Comparison of ENCODE assay signal across 22 cellular contexts in the genomic region with DNA sequence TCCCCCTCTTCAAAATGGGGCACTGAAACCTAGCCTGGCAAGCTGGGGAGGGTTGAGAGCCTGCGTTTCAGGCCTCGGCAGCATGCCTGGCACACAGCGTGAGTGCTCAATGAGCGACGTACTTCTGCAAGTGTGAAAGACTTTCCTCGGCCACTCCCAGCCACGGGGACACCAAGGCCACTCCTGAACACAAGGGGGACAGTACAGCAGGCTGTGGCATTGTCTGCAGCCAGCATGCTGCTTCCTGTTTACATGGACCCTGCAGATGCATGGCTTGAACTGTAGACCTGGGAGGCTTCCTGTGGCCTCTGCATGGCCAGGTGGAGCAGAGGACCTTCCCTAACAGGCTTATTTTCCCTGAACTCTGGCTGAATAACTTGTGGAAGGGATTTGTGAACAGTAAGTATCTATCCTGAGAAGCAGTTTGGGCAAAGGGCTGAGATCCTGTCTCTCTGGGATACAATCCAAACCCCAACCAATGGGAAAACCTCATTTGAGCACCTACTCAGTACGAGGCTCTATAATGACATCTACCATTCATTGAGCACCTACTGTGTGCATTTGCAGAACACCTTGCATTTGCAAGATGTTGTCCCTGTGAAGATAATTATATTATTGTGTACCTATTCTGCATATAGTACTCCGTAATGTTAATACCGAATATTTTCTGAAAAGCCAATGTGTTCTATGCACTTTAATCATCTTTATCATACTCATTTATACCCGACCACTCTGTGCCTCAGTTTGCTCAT. TPM values are rescaled to one million over a fixed set of nuclear protein-coding genes. Genes with fewer than 3 reads are reported as not detected.
DNase-seq lines count a peak whose midpoint lies in the region; ATAC-seq and TF ChIP-seq lines count a peak whose summit lies in the region.
"Had no signal": no experiment of that assay in that cellular context is flagged by ENCODE, and none has a peak within 500 bp of the region (broad histone marks: within the 10 kb centered on the region; RNA-seq: fewer than 3 reads in every experiment).

No MANE protein-coding gene starts in this region.

- POLR2A ChIA-PET in activated CD4-positive, alpha-beta memory T cell treated with anti-CD3 and anti-CD28 coated beads, Interleukin-2, amount 10 ng/mL, durations not matched to agents 7 days and 5 days (lab: Charles Lee) = no interaction called here

- CTCF ChIA-PET in activated CD4-positive, alpha-beta memory T cell treated with anti-CD3 and anti-CD28 coated beads, Interleukin-2, amount 10 ng/mL, durations not matched to agents 7 days and 5 days (lab: Charles Lee) = no interaction called here

- H2BK12ac ChIP-seq in mesenchymal stem cell (ENCODE audit: low read length in 2 of 2) = no peak overlapping the region

- H2AFZ ChIP-seq in mesenchymal stem cell (ENCODE audit: low read depth, low read length) = no peak overlapping the region

- H3K36me3 ChIP-seq in endodermal cell (ENCODE audit: control insufficient read depth, insufficient read depth, low read length) = no peaks in the 10 kb centered on the region
- H3K36me3 ChIP-seq in mesenchymal stem cell (ENCODE audit: control insufficient read depth in 1 of 2, insufficient read depth in 2 of 2, low read depth in 1 of 2, low read length in 2 of 2) = no peaks in the 10 kb centered on the region
- H3K36me3 ChIP-seq: SJSA1, uterus had no signal

- H3K27me3 Mint-ChIP-seq in endodermal cell (ENCODE audit: insufficient read depth) (no peaks in the 10 kb centered on the region), type B pancreatic cell (no peaks in the 10 kb centered on the region)
- H3K27me3 Mint-ChIP-seq in activated CD4-positive, alpha-beta memory T cell treated with anti-CD3 and anti-CD28 coated beads, Interleukin-2, amount 10 ng/mL, durations not matched to agents 7 days and 5 days = no peaks in the 10 kb centered on the region
- no peaks in the 10 kb centered on the region for H3K27me3 Mint-ChIP-seq in activated T-helper 2 cell treated with anti-CD3 and anti-CD28 coated beads, Interferon-gamma antibody, Interleukin-2, Interleukin-4, amounts not matched to agents 10 μg/mL and 5 μg/mL and 100 μg/mL, durations not matched to agents 14 hours and 24 hours and 36 hours (ENCODE audit: low read depth)
- H3K27me3 Mint-ChIP-seq: memory B cell had no signal

- H3K18ac ChIP-seq in mesenchymal stem cell (ENCODE audit: low read depth in 1 of 2, low read length in 2 of 2) = peak overlapping the region in 1 of 2 experiments; percentile 72

- no peaks in the 10 kb centered on the region for H3K9me3 ChIP-seq in endodermal cell (ENCODE audit: control insufficient read depth, low read length)
- no peaks in the 10 kb centered on the region for H3K9me3 ChIP-seq in mesenchymal stem cell (ENCODE audit: control insufficient read depth, low read length)
- H3K9me3 ChIP-seq: SJSA1, uterus had no signal

- H3K4ac ChIP-seq in mesenchymal stem cell (ENCODE audit: low read depth in 1 of 2, low read length in 2 of 2) = no peak overlapping the region

- ATAC-seq in left lobe of liver = peak; percentile 78
- ATAC-seq: activated CD8-positive, alpha-beta memory T cell treated with anti-CD3 and anti-CD28 coated beads, Interleukin-2, amount 10 ng/mL, durations not matched to agents 7 days and 5 days had no signal

- peak; percentile 56 for TF ChIP-seq CTCF in endodermal cell (conservative IDR thresholded peaks at IDR 0.05)
- peak; percentile 44 for TF ChIP-seq CTCF in type B pancreatic cell (conservative IDR thresholded peaks at IDR 0.05)

- H3K27ac Mint-ChIP-seq in endodermal cell (no peak overlapping the region), type B pancreatic cell (no peak overlapping the region)
- no peak overlapping the region for H3K27ac Mint-ChIP-seq in activated CD4-positive, alpha-beta memory T cell treated with anti-CD3 and anti-CD28 coated beads, Interleukin-2, amount 10 ng/mL, durations not matched to agents 7 days and 5 days
- no peak overlapping the region for H3K27ac Mint-ChIP-seq in activated T-helper 2 cell treated with anti-CD3 and anti-CD28 coated beads, Interferon-gamma antibody, Interleukin-2, Interleukin-4, amounts not matched to agents 10 μg/mL and 5 μg/mL and 100 μg/mL, durations not matched to agents 14 hours and 24 hours and 36 hours
- H3K27ac Mint-ChIP-seq: activated CD8-positive, alpha-beta memory T cell treated with anti-CD3 and anti-CD28 coated beads, Interleukin-2, amount 10 ng/mL, durations not matched to agents 7 days and 5 days; memory B cell had no signal

- H3K27me3 ChIP-seq in endodermal cell (ENCODE audit: control insufficient read depth, insufficient read depth, low read length, poor library complexity, severe bottlenecking) (no peaks in the 10 kb centered on the region), mesenchymal stem cell (ENCODE audit: control insufficient read depth in 1 of 2, insufficient read depth in 1 of 2, low read length in 2 of 2) (peaks cover 0 to 3% of the 10 kb centered on the region in 2 experiments)
- H3K27me3 ChIP-seq: SJSA1, uterus had no signal

- no peak overlapping the region for H3K4me2 ChIP-seq in mesenchymal stem cell (ENCODE audit: low read length, poor library complexity, severe bottlenecking)

- DNase-seq in NCI-H82 (lab: John Stamatoyannopoulos, UW) = peak; percentile 24
- DNase-seq in NCI-H82 treated with DMSO at 0.1 percent for 48 hours (lab: John Stamatoyannopoulos, UW; ENCODE audit: unreplicated experiment) = no peak
- peak; percentile 82 for DNase-seq in endodermal cell
- DNase-seq in left lobe of liver (ENCODE audit: low spot score) = no peak
- DNase-seq in type B pancreatic cell (ENCODE audit: extremely low spot score, unreplicated experiment) = no peak
- DNase-seq in mesenchymal stem cell = no peak
- DNase-seq in activated CD4-positive, alpha-beta memory T cell treated with anti-CD3 and anti-CD28 coated beads, Interleukin-2, amount 10 ng/mL, durations not matched to agents 7 days and 5 days = no peak
- no peak for DNase-seq in activated T-helper 2 cell treated with anti-CD3 and anti-CD28 coated beads, Interferon-gamma antibody, Interleukin-2, Interleukin-4, amounts not matched to agents 10 μg/mL and 5 μg/mL and 100 μg/mL, durations not matched to agents 14 hours and 24 hours and 36 hours (ENCODE audit: low spot score)
- DNase-seq: activated CD4-positive, alpha-beta T cell treated with anti-CD3 and anti-CD28 coated beads for 1 hour; activated CD8-positive, alpha-beta memory T cell treated with anti-CD3 and anti-CD28 coated beads, Interleukin-2, amount 10 ng/mL, durations not matched to agents 7 days and 5 days; activated effector memory CD4-positive, alpha-beta T cell treated with Interleukin-2 at 50 U/mL for 16 hours; C1 segment of cervical spinal cord; central memory CD4-positive, alpha-beta T cell; DMS79; effector memory CD4-positive, alpha-beta T cell; NCI-H1436 treated with DMSO at 0.1 percent for 48 hours; NCI-H2227 treated with DMSO at 0.1 percent for 48 hours; uterus had no signal

- no peak overlapping the region for H2BK120ac ChIP-seq in mesenchymal stem cell (ENCODE audit: low read depth, low read length)

- no peak overlapping the region for H3K23ac ChIP-seq in mesenchymal stem cell (ENCODE audit: low read length in 2 of 2)

- H2AK5ac ChIP-seq in mesenchymal stem cell (ENCODE audit: low read length, severe bottlenecking) = no peak overlapping the region

- no peak overlapping the region for H3K4me3 ChIP-seq in endodermal cell (ENCODE audit: low read length)
- no peak overlapping the region for H3K4me3 ChIP-seq in mesenchymal stem cell (ENCODE audit: insufficient read depth in 1 of 2, low read depth in 1 of 2, low read length in 2 of 2)
- H3K4me3 ChIP-seq: SJSA1, uterus had no signal

- intact Hi-C loops in activated T-helper 2 cell treated with anti-CD3 and anti-CD28 coated beads, Interferon-gamma antibody, Interleukin-2, Interleukin-4, amounts not matched to agents 10 μg/mL and 5 μg/mL and 100 μg/mL, durations not matched to agents 14 hours and 24 hours and 36 hours (cut with micrococcal nuclease) = no loop called here

- H3K9ac ChIP-seq in endodermal cell (ENCODE audit: extremely low read depth, low read length, poor library complexity, severe bottlenecking) (no peak overlapping the region), mesenchymal stem cell (ENCODE audit: low read length) (no peak overlapping the region)

- no peaks in the 10 kb centered on the region for H3K9me3 Mint-ChIP-seq in endodermal cell
- no peaks in the 10 kb centered on the region for H3K9me3 Mint-ChIP-seq in type B pancreatic cell
- H3K9me3 Mint-ChIP-seq in activated CD4-positive, alpha-beta memory T cell treated with anti-CD3 and anti-CD28 coated beads, Interleukin-2, amount 10 ng/mL, durations not matched to agents 7 days and 5 days = no peaks in the 10 kb centered on the region
- H3K9me3 Mint-ChIP-seq in activated T-helper 2 cell treated with anti-CD3 and anti-CD28 coated beads, Interferon-gamma antibody, Interleukin-2, Interleukin-4, amounts not matched to agents 10 μg/mL and 5 μg/mL and 100 μg/mL, durations not matched to agents 14 hours and 24 hours and 36 hours = no peaks in the 10 kb centered on the region
- H3K9me3 Mint-ChIP-seq: memory B cell had no signal

- H3K36me3 Mint-ChIP-seq in endodermal cell (ENCODE audit: low read depth) (no peaks in the 10 kb centered on the region), type B pancreatic cell (no peaks in the 10 kb centered on the region)
- no peaks in the 10 kb centered on the region for H3K36me3 Mint-ChIP-seq in activated CD4-positive, alpha-beta memory T cell treated with anti-CD3 and anti-CD28 coated beads, Interleukin-2, amount 10 ng/mL, durations not matched to agents 7 days and 5 days (ENCODE audit: low read depth)
- no peaks in the 10 kb centered on the region for H3K36me3 Mint-ChIP-seq in activated T-helper 2 cell treated with anti-CD3 and anti-CD28 coated beads, Interferon-gamma antibody, Interleukin-2, Interleukin-4, amounts not matched to agents 10 μg/mL and 5 μg/mL and 100 μg/mL, durations not matched to agents 14 hours and 24 hours and 36 hours (ENCODE audit: low read depth)
- H3K36me3 Mint-ChIP-seq: activated CD8-positive, alpha-beta memory T cell treated with anti-CD3 and anti-CD28 coated beads, Interleukin-2, amount 10 ng/mL, durations not matched to agents 7 days and 5 days; memory B cell had no signal

- H4K8ac ChIP-seq in mesenchymal stem cell (ENCODE audit: low read length) = no peak overlapping the region

- peak overlapping the region in 1 of 2 experiments; percentile 11 for H3K14ac ChIP-seq in mesenchymal stem cell (ENCODE audit: low read length in 2 of 2)

- H3K27ac ChIP-seq in endodermal cell (ENCODE audit: low read depth, low read length) (no peak overlapping the region), mesenchymal stem cell (ENCODE audit: low read length, poor library complexity, severe bottlenecking) (no peak overlapping the region)
- H3K27ac ChIP-seq: SJSA1, uterus had no signal

- H3K4me3 Mint-ChIP-seq in endodermal cell (no peak overlapping the region), type B pancreatic cell (no peak overlapping the region)
- no peak overlapping the region for H3K4me3 Mint-ChIP-seq in activated CD4-positive, alpha-beta memory T cell treated with anti-CD3 and anti-CD28 coated beads, Interleukin-2, amount 10 ng/mL, durations not matched to agents 7 days and 5 days
- no peak overlapping the region for H3K4me3 Mint-ChIP-seq in activated T-helper 2 cell treated with anti-CD3 and anti-CD28 coated beads, Interferon-gamma antibody, Interleukin-2, Interleukin-4, amounts not matched to agents 10 μg/mL and 5 μg/mL and 100 μg/mL, durations not matched to agents 14 hours and 24 hours and 36 hours (ENCODE audit: low read depth)
- H3K4me3 Mint-ChIP-seq: activated CD8-positive, alpha-beta memory T cell treated with anti-CD3 and anti-CD28 coated beads, Interleukin-2, amount 10 ng/mL, durations not matched to agents 7 days and 5 days; memory B cell had no signal

- H3K4me1 ChIP-seq in endodermal cell (ENCODE audit: control insufficient read depth, insufficient read depth, low read length) = peaks cover 6% of the 10 kb centered on the region
- peaks cover 7% of the 10 kb centered on the region for H3K4me1 ChIP-seq in mesenchymal stem cell (ENCODE audit: control insufficient read depth, insufficient read depth, low read depth, low read length)

- no peaks in the 10 kb centered on the region for H3K79me1 ChIP-seq in mesenchymal stem cell (replicated peaks; ENCODE audit: low read length, poor library complexity, severe bottlenecking)

- H3K4me1 Mint-ChIP-seq in endodermal cell (peaks cover 17% of the 10 kb centered on the region), type B pancreatic cell (ENCODE audit: unreplicated experiment) (peaks cover 15% of the 10 kb centered on the region)
- H3K4me1 Mint-ChIP-seq in activated CD4-positive, alpha-beta memory T cell treated with anti-CD3 and anti-CD28 coated beads, Interleukin-2, amount 10 ng/mL, durations not matched to agents 7 days and 5 days = no peaks in the 10 kb centered on the region
- H3K4me1 Mint-ChIP-seq in activated T-helper 2 cell treated with anti-CD3 and anti-CD28 coated beads, Interferon-gamma antibody, Interleukin-2, Interleukin-4, amounts not matched to agents 10 μg/mL and 5 μg/mL and 100 μg/mL, durations not matched to agents 14 hours and 24 hours and 36 hours (ENCODE audit: low read depth) = no peaks in the 10 kb centered on the region
- H3K4me1 Mint-ChIP-seq: activated CD8-positive, alpha-beta memory T cell treated with anti-CD3 and anti-CD28 coated beads, Interleukin-2, amount 10 ng/mL, durations not matched to agents 7 days and 5 days; memory B cell had no signal

- WGBS in endodermal cell (ENCODE audit: insufficient coverage in 1 of 2, insufficient read length in 1 of 2), 2 experiments = 76 to 85% methylated on average over 10 to 11 of the region's 11 CpGs
- 84% methylated on average over 11 of the region's 11 CpGs for WGBS in mesenchymal stem cell

- no peak overlapping the region for H4K91ac ChIP-seq in mesenchymal stem cell (ENCODE audit: low read length)

- H2BK5ac ChIP-seq in mesenchymal stem cell (ENCODE audit: low read depth, low read length, poor library complexity, severe bottlenecking) = no peak overlapping the region

- no peak overlapping the region for H2BK15ac ChIP-seq in mesenchymal stem cell (ENCODE audit: low read depth, poor library complexity, severe bottlenecking)

RNA-seq across cellular contexts. Expression of gene HSPG2, which starts 9.9 kb away (rescaled TPM):
- total RNA-seq in endodermal cell (100 to 1,000 TPM; 222 to 227 TPM), left lobe of liver (50.8 TPM), type B pancreatic cell (ENCODE audit: low replicate concordance) (124 and 130 TPM in 2 replicates)
- 74.9 TPM for polyA plus RNA-seq in endodermal cell (2013, experiment 1 of 2)
- polyA plus RNA-seq in endodermal cell (2013, experiment 2 of 2) = 76.7 TPM
- 26.3 TPM for polyA plus RNA-seq in mesenchymal stem cell (2013, experiment 1 of 2)
- polyA plus RNA-seq in mesenchymal stem cell (2013, experiment 2 of 2) = 21.0 TPM
- 1 to 10 TPM; 1.0 to 1.2 TPM for total RNA-seq in activated CD4-positive, alpha-beta memory T cell treated with anti-CD3 and anti-CD28 coated beads, Interleukin-2, amount 10 ng/mL, durations not matched to agents 7 days and 5 days
- total RNA-seq in activated T-helper 2 cell treated with anti-CD3 and anti-CD28 coated beads, Interferon-gamma antibody, Interleukin-2, Interleukin-4, amounts not matched to agents 10 μg/mL and 5 μg/mL and 100 μg/mL, durations not matched to agents 14 hours and 24 hours and 36 hours = 3.9 and 4.1 TPM in 2 replicates

RNA-seq across cellular contexts. Expression of gene CELA3B, which starts 29.8 kb away (rescaled TPM):
- total RNA-seq in endodermal cell (not detected), left lobe of liver (7.4 TPM), type B pancreatic cell (ENCODE audit: low replicate concordance) (not detected in 2 replicates)
- not detected for polyA plus RNA-seq in endodermal cell (2013, experiment 1 of 2)
- not detected for polyA plus RNA-seq in endodermal cell (2013, experiment 2 of 2)
- polyA plus RNA-seq in mesenchymal stem cell (2013, experiment 1 of 2) = not detected
- polyA plus RNA-seq in mesenchymal stem cell (2013, experiment 2 of 2) = not detected
- not detected for total RNA-seq in activated CD4-positive, alpha-beta memory T cell treated with anti-CD3 and anti-CD28 coated beads, Interleukin-2, amount 10 ng/mL, durations not matched to agents 7 days and 5 days
- not detected in 2 replicates for total RNA-seq in activated T-helper 2 cell treated with anti-CD3 and anti-CD28 coated beads, Interferon-gamma antibody, Interleukin-2, Interleukin-4, amounts not matched to agents 10 μg/mL and 5 μg/mL and 100 μg/mL, durations not matched to agents 14 hours and 24 hours and 36 hours
- total RNA-seq: activated CD8-positive, alpha-beta memory T cell treated with anti-CD3 and anti-CD28 coated beads, Interleukin-2, amount 10 ng/mL, durations not matched to agents 7 days and 5 days; renal cortical epithelial cell; SJSA1 had no signal
- polyA plus RNA-seq: neural cell had no signal

RNA-seq across cellular contexts. Expression of gene CELA3A, which starts 54.4 kb away (rescaled TPM):
- total RNA-seq in endodermal cell (not detected), left lobe of liver (13.4 TPM), type B pancreatic cell (ENCODE audit: low replicate concordance) (0.40 TPM in 1 of 2 replicates, not detected in the other)
- not detected for polyA plus RNA-seq in endodermal cell (2013, experiment 1 of 2)
- not detected for polyA plus RNA-seq in endodermal cell (2013, experiment 2 of 2)
- polyA plus RNA-seq in mesenchymal stem cell (2013, experiment 1 of 2) = not detected
- polyA plus RNA-seq in mesenchymal stem cell (2013, experiment 2 of 2) = not detected
- total RNA-seq in activated CD4-positive, alpha-beta memory T cell treated with anti-CD3 and anti-CD28 coated beads, Interleukin-2, amount 10 ng/mL, durations not matched to agents 7 days and 5 days = not detected
- not detected in 2 replicates for total RNA-seq in activated T-helper 2 cell treated with anti-CD3 and anti-CD28 coated beads, Interferon-gamma antibody, Interleukin-2, Interleukin-4, amounts not matched to agents 10 μg/mL and 5 μg/mL and 100 μg/mL, durations not matched to agents 14 hours and 24 hours and 36 hours
- total RNA-seq: activated CD8-positive, alpha-beta memory T cell treated with anti-CD3 and anti-CD28 coated beads, Interleukin-2, amount 10 ng/mL, durations not matched to agents 7 days and 5 days; renal cortical epithelial cell; SJSA1; uterus had no signal
- polyA plus RNA-seq: neural cell had no signal

Comparison
In these comparisons a context has a peak if more than half of its experiments do, and no peak if none do; other contexts are left out.
1. DNase-seq: peak in NCI-H82 (single experiment) and endodermal cell (single experiment); none in NCI-H82 treated with DMSO at 0.1 percent for 48 hours (single experiment), left lobe of liver (single experiment), type B pancreatic cell (single experiment), mesenchymal stem cell (single experiment), activated CD4-positive, alpha-beta memory T cell treated with anti-CD3 and anti-CD28 coated beads, Interleukin-2, amount 10 ng/mL, durations not matched to agents 7 days and 5 days (single experiment) and activated T-helper 2 cell treated with anti-CD3 and anti-CD28 coated beads, Interferon-gamma antibody, Interleukin-2, Interleukin-4, amounts not matched to agents 10 μg/mL and 5 μg/mL and 100 μg/mL, durations not matched to agents 14 hours and 24 hours and 36 hours (single experiment).
2. RNA of gene HSPG2, which starts 9.9 kb away (total RNA-seq): 222 to 227 TPM in endodermal cell, 124 to 130 TPM in type B pancreatic cell and 50.8 TPM in left lobe of liver (single experiment); 3.9 to 4.1 TPM in activated T-helper 2 cell treated with anti-CD3 and anti-CD28 coated beads, Interferon-gamma antibody, Interleukin-2, Interleukin-4, amounts not matched to agents 10 μg/mL and 5 μg/mL and 100 μg/mL, durations not matched to agents 14 hours and 24 hours and 36 hours and 1.0 to 1.2 TPM in activated CD4-positive, alpha-beta memory T cell treated with anti-CD3 and anti-CD28 coated beads, Interleukin-2, amount 10 ng/mL, durations not matched to agents 7 days and 5 days; every median in the first group is over 10 times any median in the second.
3. RNA of gene CELA3A, which starts 54.4 kb away (total RNA-seq): 13.4 TPM in left lobe of liver (single experiment); 0.40 TPM in type B pancreatic cell, not detected in endodermal cell, not detected in activated T-helper 2 cell treated with anti-CD3 and anti-CD28 coated beads, Interferon-gamma antibody, Interleukin-2, Interleukin-4, amounts not matched to agents 10 μg/mL and 5 μg/mL and 100 μg/mL, durations not matched to agents 14 hours and 24 hours and 36 hours and not detected in activated CD4-positive, alpha-beta memory T cell treated with anti-CD3 and anti-CD28 coated beads, Interleukin-2, amount 10 ng/mL, durations not matched to agents 7 days and 5 days; every median in the first group is over 10 times any median in the second.